ENCODE assay signal across 8 cellular contexts in genomic region chr1:7902478-7903084, GRCh38. TPM values are rescaled to one million over a fixed set of nuclear protein-coding genes. Genes with fewer than 3 reads are reported as not detected.
DNase-seq lines count a peak whose midpoint lies in the region; ATAC-seq and TF ChIP-seq lines count a peak whose summit lies in the region.

No MANE protein-coding gene starts in this region.

- DNase-seq in GM03348 (ENCODE audit: low spot score) (peak; percentile 89), NCI-H1436 (lab: John Stamatoyannopoulos, UW) (peak; percentile 89), T follicular helper cell (ENCODE audit: low read depth) (peak; percentile 32), adipocyte (ENCODE audit: low read depth) (peak; percentile 89), heart right ventricle (peak; percentile 36 to 71), putamen (ENCODE audit: low spot score) (peak; percentile 74)

- H3K4me3 ChIP-seq in adipocyte (ENCODE audit: low read length) (peak overlapping the region; percentile 72), heart right ventricle (peak overlapping the region in 5 of 10 donors; percentile 9 to 41 (median 36))

- H3K9me3 ChIP-seq in adipocyte (ENCODE audit: control insufficient read depth, low read length) (peaks cover 7% of the 10 kb centered on the region), heart right ventricle (peaks cover 0 to 13% (median 0%) of the 10 kb centered on the region in 11 donors)

- H3K36me3 ChIP-seq in adipocyte (ENCODE audit: control insufficient read depth, insufficient read depth, low read length, severe bottlenecking) (no peaks in the 10 kb centered on the region), heart right ventricle (no peaks in the 10 kb centered on the region)

- H3K4me1 ChIP-seq in adipocyte (ENCODE audit: control insufficient read depth, insufficient read depth, low read length) (no peaks in the 10 kb centered on the region), heart right ventricle (peaks cover 0 to 4% (median 0%) of the 10 kb centered on the region in 9 donors)

- intact Hi-C loops in heart right ventricle (cut with DNase I) = loop anchor here in 7 of 10 donors (5.0 to 10.0 kb wide), 4 partner anchors 88 to 238 kb away; no protein-coding TSS in a partner anchor

- WGBS in heart right ventricle, 2 donors = 21 to 27% methylated on average over 21 of the region's 21 CpGs

- H3K9ac ChIP-seq in adipocyte (ENCODE audit: low read length) = peak overlapping the region; percentile 63

- H3K27me3 ChIP-seq in adipocyte (replicated peaks; ENCODE audit: control insufficient read depth, insufficient read depth, low read length) (no peaks in the 10 kb centered on the region), heart right ventricle (no peaks in the 10 kb centered on the region)

- TF ChIP-seq CTCF in heart right ventricle (IDR thresholded peaks at IDR 0.05) = peak; percentile 50 to 76 (median 69)

- ATAC-seq in heart right ventricle = peak; percentile 50 to 91 (median 76)
- no peak for ATAC-seq in HG03457 (IDR thresholded peaks at IDR 0.05; ENCODE audit: unreplicated experiment)
- ATAC-seq in HG02623 (IDR thresholded peaks at IDR 0.05; ENCODE audit: unreplicated experiment) = no peak

- H3K27ac ChIP-seq in heart right ventricle = no peak overlapping the region

RNA-seq across cellular contexts. Expression of gene TNFRSF9, which starts 38.1 kb away (rescaled TPM):
- total RNA-seq in heart right ventricle = 1 to 10 TPM in 1 of 10 donors, under 1 TPM in 3, not detected in 6; 0.04 to 3.1 (median 0.11) TPM
- under 1 TPM in 1 of 2 donors, not detected in 1; 0.03 TPM for polyA plus RNA-seq in heart right ventricle

RNA-seq across cellular contexts. Expression of gene UTS2, which starts 49.7 kb away (rescaled TPM):
- under 1 TPM in 1 of 10 donors, not detected in 9; 0.16 TPM for total RNA-seq in heart right ventricle
- polyA plus RNA-seq in heart right ventricle = not detected

RNA-seq across cellular contexts. Expression of gene PARK7, which starts 58.9 kb away (rescaled TPM):
- 100 to 1,000 TPM; 329 to 411 (median 353) TPM for total RNA-seq in heart right ventricle
- polyA plus RNA-seq in heart right ventricle = 100 to 1,000 TPM; 322 to 462 TPM

Comparison
In these comparisons a context has a peak if more than half of its experiments do, and no peak if none do; other contexts are left out.
1. DNase-seq: peak in every context shown above with its lines; median percentile 89 in GM03348; 89 in NCI-H1436; 89 in adipocyte; 74 in putamen; 54 in heart right ventricle; 32 in T follicular helper cell.
2. ATAC-seq: peak in heart right ventricle (8 of 8); none in HG03457 (single experiment) and HG02623 (single experiment).